ENCODE assay signal across 8 cellular contexts in genomic region chr14:57391609-57392195, GRCh38. TPM values are rescaled to one million over a fixed set of nuclear protein-coding genes. Genes with fewer than 3 reads are reported as not detected.
A peak's percentile ranks its signal among the peaks of the same experiment; 100 is the strongest.
DNase-seq lines count a peak whose midpoint lies in the region; FAIRE-seq and TF ChIP-seq lines count a peak whose summit lies in the region.

No MANE protein-coding gene starts in this region.

- H3K4me3 ChIP-seq in SK-N-MC (peak overlapping the region; percentile 91), esophagus squamous epithelium (peak overlapping the region; percentile 82 to 93 (median 90))

- H3K27ac Mint-ChIP-seq in progenitor cell of endocrine pancreas: peak overlapping the region; percentile 87

- 18 to 25% methylated on average over 15 of the region's 15 CpGs for WGBS in esophagus squamous epithelium, 2 donors

- H3K9ac ChIP-seq in SK-N-MC (ENCODE audit: insufficient read length): peak overlapping the region; percentile 77

- intact Hi-C loops in esophagus squamous epithelium (cut with DNase I): no loop called here

- H3K4me3 Mint-ChIP-seq in progenitor cell of endocrine pancreas (ENCODE audit: low read depth): peak overlapping the region; percentile 78

- no peaks in the 10 kb centered on the region for H3K27me3 Mint-ChIP-seq in progenitor cell of endocrine pancreas

- H3K36me3 Mint-ChIP-seq in progenitor cell of endocrine pancreas (ENCODE audit: insufficient read depth): peaks cover 5% of the 10 kb centered on the region

- peaks cover 0 to 44% (median 19%) of the 10 kb centered on the region in 3 donors for H3K4me1 ChIP-seq in esophagus squamous epithelium

- H3K9me3 ChIP-seq in SK-N-MC (ENCODE audit: low read depth, low read length) (no peaks in the 10 kb centered on the region), esophagus squamous epithelium (no peaks in the 10 kb centered on the region)

- TF ChIP-seq POLR2A in esophagus squamous epithelium (IDR thresholded peaks at IDR 0.05): no peak

- H3K9me3 Mint-ChIP-seq in progenitor cell of endocrine pancreas (ENCODE audit: low read depth): no peaks in the 10 kb centered on the region

- TF ChIP-seq CTCF in esophagus squamous epithelium (IDR thresholded peaks at IDR 0.05) (no peak), progenitor cell of endocrine pancreas (IDR thresholded peaks at IDR 0.05; ENCODE audit: unreplicated experiment) (no peak), D721Med (IDR thresholded peaks at IDR 0.05; ENCODE audit: insufficient read depth, missing control alignments) (no peak)

- H3K27ac ChIP-seq in SK-N-MC: 0 out of 2 replicates have a peak overlapping the region, but pooled peaks have one; percentile 21
- peak overlapping the region; percentile 93 to 96 (median 94) for H3K27ac ChIP-seq in esophagus squamous epithelium

- H3K36me3 ChIP-seq in SK-N-MC (ENCODE audit: insufficient read depth, low read length) (peaks cover 38% of the 10 kb centered on the region), esophagus squamous epithelium (no peaks in the 10 kb centered on the region)

- peak; percentile 49 for DNase-seq in DMS79 treated with DMSO at 0.1 percent for 48 hours (lab: John Stamatoyannopoulos, UW)
- DNase-seq in DMS79 (lab: John Stamatoyannopoulos, UW): no peak
- DNase-seq in SK-N-MC (ENCODE audit: low read depth, low spot score): no peak
- DNase-seq in esophagus squamous epithelium (lab: John Stamatoyannopoulos, UW): no peak
- DNase-seq in progenitor cell of endocrine pancreas (ENCODE audit: low spot score, unreplicated experiment): no peak
- no peak for DNase-seq in middle frontal gyrus (ENCODE audit: extremely low spot score, low spot score)
- DNase-seq in glomerular visceral epithelial cell (ENCODE audit: extremely low spot score): no peak
- DNase-seq in D721Med (ENCODE audit: insufficient read length, low spot score): no peak

- peaks cover 36% of the 10 kb centered on the region for H3K4me1 Mint-ChIP-seq in progenitor cell of endocrine pancreas (ENCODE audit: low read depth)

- no peak for FAIRE-seq in D721Med (lab: Jason Lieb, UNC)

- H3K27me3 ChIP-seq in esophagus squamous epithelium: no peaks in the 10 kb centered on the region

RNA-seq across cellular contexts. Expression of gene NAA30, which starts 1.3 kb away (rescaled TPM):
- 10 to 100 TPM in 3 of 4 donors, 1 to 10 TPM in 1; 7.8 to 13.9 (median 12.8) TPM for total RNA-seq in esophagus squamous epithelium
- 21.4 and 24.2 TPM in 2 replicates for total RNA-seq in progenitor cell of endocrine pancreas
